9 cellular contexts compared by ENCODE assay signal in genomic region chr6:133040025-133040838, GRCh38.
DNase-seq lines count a peak whose midpoint lies in the region; ATAC-seq and TF ChIP-seq lines count a peak whose summit lies in the region.
"Had no signal": no experiment of that assay in that cellular context is flagged by ENCODE, and none has a peak within 500 bp of the region (broad histone marks: within the 10 kb centered on the region; RNA-seq: fewer than 3 reads in every experiment).

No MANE protein-coding gene starts in this region.

- ATAC-seq in HG03571 (IDR thresholded peaks at IDR 0.05; ENCODE audit: unreplicated experiment), result no peak
- ATAC-seq: stimulated activated naive CD8-positive, alpha-beta T cell treated with anti-CD3 and anti-CD28 coated beads, Interleukin-15, Interleukin-2, amounts not matched to agents 100 U/mL and 50 U/mL, for 24 hours had no signal

- H3K9me3 ChIP-seq in BLaER1, result no peaks in the 10 kb centered on the region
- H3K9me3 ChIP-seq in HEK293 (ENCODE audit: control insufficient read depth, insufficient read depth, low read depth, low read length), result no peaks in the 10 kb centered on the region

- in situ Hi-C loops in G401 (cut with HindIII; ENCODE audit: low sequenced_read_pairs), result no loop called here

- H3K27ac ChIP-seq in BLaER1 (no peak overlapping the region), HEK293 (ENCODE audit: extremely low read depth, low read depth, low read length) (no peak overlapping the region), VCaP (no peak overlapping the region), coronary artery (no peak overlapping the region)

- H3K4me2 ChIP-seq in BLaER1, result peak overlapping the region; percentile 37

- H3K36me3 ChIP-seq in BLaER1, result no peaks in the 10 kb centered on the region
- H3K36me3 ChIP-seq in HEK293 (ENCODE audit: control insufficient read depth in 2 of 2, insufficient read depth in 1 of 2, low read length in 2 of 2), result no peaks in the 10 kb centered on the region

- H3K27me3 ChIP-seq in BLaER1, result no peaks in the 10 kb centered on the region

- TF ChIP-seq CTCF in HEK293 (tag by site-specific recombination; IDR thresholded peaks at IDR 0.05) (peak; percentile 42; the same call in 1 of the 2 replicates), VCaP (conservative IDR thresholded peaks at IDR 0.05) (peak; percentile 82), coronary artery (IDR thresholded peaks at IDR 0.05) (no peak)

- H4K20me1 ChIP-seq in BLaER1, result no peaks in the 10 kb centered on the region

- H3K9ac ChIP-seq in BLaER1, result no peak overlapping the region

- H3K4me1 ChIP-seq in BLaER1, result peaks cover 16% of the 10 kb centered on the region
- peaks cover 6% of the 10 kb centered on the region; the same call in 1 of the 2 replicates for H3K4me1 ChIP-seq in HEK293 (ENCODE audit: control insufficient read depth, insufficient read depth, low read length)

- DNase-seq in left kidney (ENCODE audit: low read depth, low spot score), result peak; percentile 39
- DNase-seq in SHP77 (lab: John Stamatoyannopoulos, UW), result no peak
- no peak for DNase-seq in G401 (ENCODE audit: low spot score)
- DNase-seq in coronary artery (ENCODE audit: low spot score), result no peak
- DNase-seq: stimulated activated naive CD8-positive, alpha-beta T cell treated with anti-CD3 and anti-CD28 coated beads, Interleukin-15, Interleukin-2, amounts not matched to agents 100 U/mL and 50 U/mL, for 24 hours had no signal

- CTCF ChIA-PET in HEK293 (lab: Yijun Ruan, JAX), result interaction anchor here (0.6 to 3.8 kb wide), 20 partner anchors 11 to 881 kb away, joined by 3 to 51 read pairs (median 4); no protein-coding TSS in a partner anchor

- no peak overlapping the region for H3K4me3 ChIP-seq in BLaER1
- no peak overlapping the region for H3K4me3 ChIP-seq in HEK293 (ENCODE audit: low read depth, low read length)
- H3K4me3 ChIP-seq in coronary artery, result no peak overlapping the region

- POLR2A ChIA-PET in HEK293 (lab: Yijun Ruan, JAX), result no interaction called here

TF ChIP-seq in HEK293, 187 proteins besides CTCF, POLR2A, EP300 and RAD21:
- no peak for TF ChIP-seq ZEB2 (tag by site-specific recombination; IDR thresholded peaks at IDR 0.05)
- TF ChIP-seq SP2 (tag by site-specific recombination; IDR thresholded peaks at IDR 0.05), result no peak
- no peak for TF ChIP-seq ZNF510 (tag by site-specific recombination; IDR thresholded peaks at IDR 0.05; ENCODE audit: insufficient replicate concordance)
- no peak for TF ChIP-seq ZNF513 (tag by site-specific recombination; IDR thresholded peaks at IDR 0.05)
- TF ChIP-seq MEIS1 (CRISPR knock-in tag; IDR thresholded peaks at IDR 0.05; ENCODE audit: borderline replicate concordance), result 0 out of 2 replicates have a peak, but pooled peaks have one; percentile 72
- peak; percentile 43; the same call in 1 of the 2 replicates for TF ChIP-seq ZBTB17 (tag by site-specific recombination; IDR thresholded peaks at IDR 0.05)
- no peak for TF ChIP-seq ZNF37A (tag by site-specific recombination; IDR thresholded peaks at IDR 0.05)
- TF ChIP-seq TRIM28 (IDR thresholded peaks at IDR 0.05; ENCODE audit: borderline replicate concordance, low read length), result peak; percentile 44; the same call in 1 of the 2 replicates
- TF ChIP-seq, protein P1, sequence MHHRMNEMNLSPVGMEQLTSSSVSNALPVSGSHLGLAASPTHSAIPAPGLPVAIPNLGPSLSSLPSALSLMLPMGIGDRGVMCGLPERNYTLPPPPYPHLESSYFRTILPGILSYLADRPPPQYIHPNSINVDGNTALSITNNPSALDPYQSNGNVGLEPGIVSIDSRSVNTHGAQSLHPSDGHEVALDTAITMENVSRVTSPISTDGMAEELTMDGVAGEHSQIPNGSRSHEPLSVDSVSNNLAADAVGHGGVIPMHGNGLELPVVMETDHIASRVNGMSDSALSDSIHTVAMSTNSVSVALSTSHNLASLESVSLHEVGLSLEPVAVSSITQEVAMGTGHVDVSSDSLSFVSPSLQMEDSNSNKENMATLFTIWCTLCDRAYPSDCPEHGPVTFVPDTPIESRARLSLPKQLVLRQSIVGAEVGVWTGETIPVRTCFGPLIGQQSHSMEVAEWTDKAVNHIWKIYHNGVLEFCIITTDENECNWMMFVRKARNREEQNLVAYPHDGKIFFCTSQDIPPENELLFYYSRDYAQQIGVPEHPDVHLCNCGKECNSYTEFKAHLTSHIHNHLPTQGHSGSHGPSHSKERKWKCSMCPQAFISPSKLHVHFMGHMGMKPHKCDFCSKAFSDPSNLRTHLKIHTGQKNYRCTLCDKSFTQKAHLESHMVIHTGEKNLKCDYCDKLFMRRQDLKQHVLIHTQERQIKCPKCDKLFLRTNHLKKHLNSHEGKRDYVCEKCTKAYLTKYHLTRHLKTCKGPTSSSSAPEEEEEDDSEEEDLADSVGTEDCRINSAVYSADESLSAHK (tag by site-specific recombination; IDR thresholded peaks at IDR 0.05), result peak; percentile 78
- TF ChIP-seq ZFP69B (tag by site-specific recombination; IDR thresholded peaks at IDR 0.05), result no peak
- TF ChIP-seq ZNF16 (tag by site-specific recombination; IDR thresholded peaks at IDR 0.05; ENCODE audit: low read depth), result no peak
- no peak for TF ChIP-seq ZNF544 (tag by site-specific recombination; IDR thresholded peaks at IDR 0.05)
- TF ChIP-seq, protein P2, sequence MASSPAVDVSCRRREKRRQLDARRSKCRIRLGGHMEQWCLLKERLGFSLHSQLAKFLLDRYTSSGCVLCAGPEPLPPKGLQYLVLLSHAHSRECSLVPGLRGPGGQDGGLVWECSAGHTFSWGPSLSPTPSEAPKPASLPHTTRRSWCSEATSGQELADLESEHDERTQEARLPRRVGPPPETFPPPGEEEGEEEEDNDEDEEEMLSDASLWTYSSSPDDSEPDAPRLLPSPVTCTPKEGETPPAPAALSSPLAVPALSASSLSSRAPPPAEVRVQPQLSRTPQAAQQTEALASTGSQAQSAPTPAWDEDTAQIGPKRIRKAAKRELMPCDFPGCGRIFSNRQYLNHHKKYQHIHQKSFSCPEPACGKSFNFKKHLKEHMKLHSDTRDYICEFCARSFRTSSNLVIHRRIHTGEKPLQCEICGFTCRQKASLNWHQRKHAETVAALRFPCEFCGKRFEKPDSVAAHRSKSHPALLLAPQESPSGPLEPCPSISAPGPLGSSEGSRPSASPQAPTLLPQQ (tag by site-specific recombination; IDR thresholded peaks at IDR 0.05), result no peak
- no peak for TF ChIP-seq REPIN1 (tag by site-specific recombination; IDR thresholded peaks at IDR 0.05; ENCODE audit: low read depth)
- TF ChIP-seq GLIS2 (tag by site-specific recombination; IDR thresholded peaks at IDR 0.05), result no peak
- TF ChIP-seq, protein P3, sequence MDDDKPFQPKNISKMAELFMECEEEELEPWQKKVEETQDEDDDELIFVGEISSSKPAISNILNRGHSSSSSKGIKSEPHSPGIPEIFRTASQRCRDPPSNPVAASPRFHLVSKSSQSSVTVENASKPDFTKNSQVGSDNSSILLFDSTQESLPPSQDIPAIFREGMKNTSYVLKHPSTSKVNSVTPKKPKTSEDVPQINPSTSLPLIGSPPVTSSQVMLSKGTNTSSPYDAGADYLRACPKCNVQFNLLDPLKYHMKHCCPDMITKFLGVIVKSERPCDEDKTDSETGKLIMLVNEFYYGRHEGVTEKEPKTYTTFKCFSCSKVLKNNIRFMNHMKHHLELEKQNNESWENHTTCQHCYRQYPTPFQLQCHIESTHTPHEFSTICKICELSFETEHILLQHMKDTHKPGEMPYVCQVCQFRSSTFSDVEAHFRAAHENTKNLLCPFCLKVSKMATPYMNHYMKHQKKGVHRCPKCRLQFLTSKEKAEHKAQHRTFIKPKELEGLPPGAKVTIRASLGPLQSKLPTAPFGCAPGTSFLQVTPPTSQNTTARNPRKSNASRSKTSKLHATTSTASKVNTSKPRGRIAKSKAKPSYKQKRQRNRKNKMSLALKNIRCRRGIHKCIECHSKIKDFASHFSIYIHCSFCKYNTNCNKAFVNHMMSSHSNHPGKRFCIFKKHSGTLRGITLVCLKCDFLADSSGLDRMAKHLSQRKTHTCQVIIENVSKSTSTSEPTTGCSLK (tag by site-specific recombination; IDR thresholded peaks at IDR 0.05), result no peak
- TF ChIP-seq ZNF747 (tag by site-specific recombination; IDR thresholded peaks at IDR 0.05), result no peak
- TF ChIP-seq ZFHX2 (tag by site-specific recombination; conservative IDR thresholded peaks at IDR 0.05), result no peak
- TF ChIP-seq ZNF311 (tag by site-specific recombination; IDR thresholded peaks at IDR 0.05; ENCODE audit: borderline replicate concordance), result no peak
- TF ChIP-seq ZNF654 (tag by site-specific recombination; IDR thresholded peaks at IDR 0.05; ENCODE audit: low read depth), result peak; percentile 33; the same call in 1 of the 2 replicates
- TF ChIP-seq ZSCAN16 (tag by site-specific recombination; IDR thresholded peaks at IDR 0.05), result no peak
TF ChIP-seq in HEK293: peak in this region for 5.
